Comparison of ENCODE assay signal across 18 cellular contexts in genomic region chr2:71465356-71465755, GRCh38. TPM values are rescaled to one million over a fixed set of nuclear protein-coding genes. Genes with fewer than 3 reads are reported as not detected.
"Had no signal": no experiment of that assay in that cellular context is flagged by ENCODE, and none has a peak within 500 bp of the region (broad histone marks: within the 10 kb centered on the region; RNA-seq: fewer than 3 reads in every experiment).

No MANE protein-coding gene starts in this region.

- H3K27ac ChIP-seq: cardiac muscle cell, hepatocyte, prostate gland, suprapubic skin, VCaP had no signal

- H3K4me1 ChIP-seq: prostate gland had no signal

- H3K36me3 ChIP-seq: cardiac muscle cell, prostate gland, right lobe of liver, suprapubic skin, upper lobe of left lung had no signal

- H3K27me3 ChIP-seq: right lobe of liver, upper lobe of left lung had no signal

- DNase-seq: activated CD4-positive, alpha-beta memory T cell treated with anti-CD3 and anti-CD28 coated beads, Interleukin-2, amount 10 ng/mL, durations not matched to agents 7 days and 5 days; activated CD4-positive, alpha-beta T cell treated with anti-CD3 and anti-CD28 coated beads for 36 hours; activated CD8-positive, alpha-beta memory T cell treated with anti-CD3 and anti-CD28 coated beads, Interleukin-2, amount 50 U/mL, for 4 hours; activated naive CD4-positive, alpha-beta T cell treated with anti-CD3 and anti-CD28 coated beads for 36 hours; effector CD4-positive, alpha-beta T cell; immature natural killer cell; left cardiac atrium; natural killer cell; stimulated activated CD4-positive, alpha-beta T cell treated with anti-CD3 and anti-CD28 coated beads, Interleukin-12 subunit alpha, Interleukin-12 subunit beta, amount 100 ng/mL, for 4 hours; stimulated activated naive CD4-positive, alpha-beta T cell treated with Interleukin-2 at 50 U/mL for 16 hours; T1000; upper lobe of left lung had no signal

- H3K9me3 ChIP-seq: prostate gland, right lobe of liver, suprapubic skin, upper lobe of left lung had no signal

RNA-seq across cellular contexts. Expression of gene DYSF, which starts 12.0 kb away (rescaled TPM):
- total RNA-seq: activated CD4-positive, alpha-beta memory T cell treated with anti-CD3 and anti-CD28 coated beads, Interleukin-2, amount 10 ng/mL, durations not matched to agents 7 days and 5 days had no signal
